In the genomic region with DNA sequence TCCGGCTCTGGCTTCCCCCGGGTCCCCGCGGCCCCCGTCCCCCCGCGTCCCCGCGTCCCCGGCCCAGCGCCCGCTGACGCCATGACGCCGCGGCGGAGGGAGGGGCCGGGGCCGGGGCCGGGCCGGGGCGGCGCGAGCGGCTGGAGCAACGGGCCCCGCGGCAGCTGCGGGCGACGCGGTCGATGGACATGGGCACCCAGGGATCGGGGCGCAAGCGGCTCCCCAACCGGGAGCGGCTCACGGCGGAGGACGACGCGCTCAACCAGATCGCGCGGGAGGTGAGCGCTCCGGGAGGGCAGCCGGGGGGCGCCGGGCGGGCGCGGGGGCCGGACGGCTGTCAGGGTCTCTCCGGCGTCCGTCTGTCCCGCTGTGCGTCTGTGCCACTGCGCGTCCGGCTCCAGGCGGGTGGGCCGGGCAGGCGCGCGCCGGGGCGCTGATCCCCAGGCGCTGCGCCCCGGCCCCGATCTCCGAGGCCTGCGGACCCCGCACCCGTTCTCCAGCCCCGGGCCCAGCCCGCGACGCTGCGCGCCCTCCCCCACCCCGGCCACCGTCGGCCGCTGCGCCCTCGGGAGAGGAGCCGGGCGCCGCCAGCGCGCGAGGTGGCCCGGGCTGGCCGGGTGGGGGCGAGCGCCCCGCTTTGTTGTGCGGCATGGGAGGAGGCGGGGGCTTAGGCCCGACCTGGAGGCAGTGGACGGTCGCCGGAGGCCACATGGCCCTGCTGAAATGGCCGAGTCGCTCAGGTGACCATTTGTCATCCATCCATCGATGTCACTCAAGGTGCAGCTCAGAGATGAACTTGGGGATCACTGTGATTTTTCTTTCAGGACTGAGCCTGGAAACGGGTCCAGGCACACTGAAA, we compare ENCODE assay signal across 8 cellular contexts. TPM values are rescaled to one million over a fixed set of nuclear protein-coding genes. Genes with fewer than 3 reads are reported as not detected.
A peak's percentile ranks its signal among the peaks of the same experiment; 100 is the strongest.
DNase-seq lines count a peak whose midpoint lies in the region; ATAC-seq and TF ChIP-seq lines count a peak whose summit lies in the region.

A gene with protein sequence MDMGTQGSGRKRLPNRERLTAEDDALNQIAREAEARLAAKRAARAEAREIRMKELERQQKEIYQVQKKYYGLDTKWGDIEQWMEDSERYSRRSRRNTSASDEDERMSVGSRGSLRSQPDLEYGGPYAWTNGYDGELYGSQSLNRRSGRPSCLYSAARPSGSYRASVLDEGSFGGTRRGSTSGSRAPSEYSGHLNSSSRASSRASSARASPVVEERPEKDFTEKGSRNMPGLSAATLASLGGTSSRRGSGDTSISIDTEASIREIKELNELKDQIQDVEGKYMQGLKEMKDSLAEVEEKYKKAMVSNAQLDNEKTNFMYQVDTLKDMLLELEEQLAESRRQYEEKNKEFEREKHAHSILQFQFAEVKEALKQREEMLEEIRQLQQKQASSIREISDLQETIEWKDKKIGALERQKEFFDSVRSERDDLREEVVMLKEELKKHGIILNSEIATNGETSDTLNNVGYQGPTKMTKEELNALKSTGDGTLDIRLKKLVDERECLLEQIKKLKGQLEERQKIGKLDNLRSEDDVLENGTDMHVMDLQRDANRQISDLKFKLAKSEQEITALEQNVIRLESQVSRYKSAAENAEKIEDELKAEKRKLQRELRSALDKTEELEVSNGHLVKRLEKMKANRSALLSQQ (plus strand): TSS at position 125 of the 859 bp plus-strand sequence. CDS start 58 bp downstream, at position 183.

- intact Hi-C loops in spleen (cut with DNase I; ENCODE audit: low total_unique reads) = no loop called here

- no peak for ATAC-seq in central memory CD8-positive, alpha-beta T cell (replicated peaks; ENCODE audit: extremely low read depth, poor library complexity, severe bottlenecking)
- ATAC-seq in GM18519 (IDR thresholded peaks at IDR 0.05; ENCODE audit: low FRiP score, unreplicated experiment) (no peak), GM21360 (IDR thresholded peaks at IDR 0.05; ENCODE audit: unreplicated experiment) (no peak)

- H3K27ac Mint-ChIP-seq in central memory CD8-positive, alpha-beta T cell (ENCODE audit: low read depth) = no peak within 1 kb of the TSS

- H3K4me1 ChIP-seq in spleen = peaks cover 7 to 59% (median 38%) of the 10 kb centered on the region in 6 donors

- peak within 1 kb of the TSS in 7 of 8 donors; percentile 54 to 86 (median 74) for H3K27ac ChIP-seq in spleen

- peak; percentile 56 for DNase-seq in EH (ENCODE audit: low read depth)
- DNase-seq in NCI-H69 (lab: John Stamatoyannopoulos, UW) = peak; percentile 57
- no peak for DNase-seq in central memory CD8-positive, alpha-beta T cell (ENCODE audit: low spot score in 2 of 2)
- DNase-seq in kidney glomerular epithelial cell (lab: John Stamatoyannopoulos, UW) = peak; percentile 16
- DNase-seq in spleen = peak; percentile 81
- no peak for DNase-seq in AML-193 (lab: John Stamatoyannopoulos, UW)

- H3K4me1 Mint-ChIP-seq in central memory CD8-positive, alpha-beta T cell = no peaks in the 10 kb centered on the region

- TF ChIP-seq CTCF in spleen (IDR thresholded peaks at IDR 0.05 in 8 of 11, conservative IDR thresholded peaks at IDR 0.05 in 3 of 11) = peak in 1 of 11 experiments; percentile 13

- peaks cover 86% of the 10 kb centered on the region for H3K27me3 Mint-ChIP-seq in central memory CD8-positive, alpha-beta T cell

- peak within 1 kb of the TSS; percentile 70 for H3K4me3 Mint-ChIP-seq in central memory CD8-positive, alpha-beta T cell

- TF ChIP-seq POLR2A in spleen (IDR thresholded peaks at IDR 0.05) = no peak

- H3K9me3 Mint-ChIP-seq in central memory CD8-positive, alpha-beta T cell = no peaks in the 10 kb centered on the region

- H3K36me3 Mint-ChIP-seq in central memory CD8-positive, alpha-beta T cell (ENCODE audit: insufficient read depth) = no peaks in the 10 kb centered on the region

- peaks cover 0 to 7% (median 0%) of the 10 kb centered on the region in 6 donors for H3K36me3 ChIP-seq in spleen

- H3K4me3 ChIP-seq in spleen = peak within 1 kb of the TSS; percentile 42 to 86 (median 56)

- 1 to 2% (median 1%) methylated on average over 25 to 112 of the region's 112 CpGs for WGBS in spleen, 5 donors

- no peaks in the 10 kb centered on the region for H3K9me3 ChIP-seq in spleen

- H3K27me3 ChIP-seq in spleen (replicated peaks in 1 of 7) = peaks cover 0 to 67% (median 12%) of the 10 kb centered on the region in 7 donors

RNA-seq across cellular contexts. Expression of the gene that starts here (rescaled TPM):
- 100 to 1,000 TPM; 110 to 164 (median 144) TPM for total RNA-seq in spleen
- 10 to 100 TPM; 40.4 to 46.3 (median 44.4) TPM for polyA plus RNA-seq in spleen

Comparison
In these comparisons a context has a peak if more than half of its experiments do, and no peak if none do; other contexts are left out.
1. DNase-seq: peak in EH (single experiment), NCI-H69 (single experiment), kidney glomerular epithelial cell (single experiment) and spleen (single experiment); none in central memory CD8-positive, alpha-beta T cell (0 of 2) and AML-193 (0 of 2).